Comparison of ENCODE assay signal across 12 cellular contexts in the genomic region with DNA sequence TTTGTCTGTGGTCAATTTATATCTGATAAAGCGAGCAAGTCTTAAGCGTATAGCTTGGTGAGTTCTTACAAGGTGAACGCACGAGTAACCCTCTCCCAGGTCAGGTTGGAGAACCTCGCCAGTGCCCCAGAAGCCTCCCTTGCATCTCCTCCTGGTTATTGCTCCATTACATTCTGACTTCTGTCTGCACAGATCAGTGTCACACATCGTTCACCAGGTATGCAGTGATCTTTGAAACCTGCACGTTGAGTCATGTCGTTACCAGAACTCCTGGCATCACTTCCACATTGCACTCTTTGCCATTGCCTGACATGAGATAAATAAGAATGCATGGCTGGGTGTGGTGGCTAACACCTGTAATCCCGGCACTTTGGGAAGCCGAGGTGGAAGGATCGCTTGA. TPM values are rescaled to one million over a fixed set of nuclear protein-coding genes. Genes with fewer than 3 reads are reported as not detected.
DNase-seq lines count a peak whose midpoint lies in the region; ATAC-seq and TF ChIP-seq lines count a peak whose summit lies in the region.
"Had no signal": no experiment of that assay in that cellular context is flagged by ENCODE, and none has a peak within 500 bp of the region (broad histone marks: within the 10 kb centered on the region; RNA-seq: fewer than 3 reads in every experiment).

No MANE protein-coding gene starts in this region.

- H3K9me3 Mint-ChIP-seq in naive B cell, result peaks cover 0 to 1% (median 0%) of the 10 kb centered on the region in 7 donors
- H3K9me3 Mint-ChIP-seq in immature natural killer cell, result no peaks in the 10 kb centered on the region

- ATAC-seq in GM18498 (IDR thresholded peaks at IDR 0.05; ENCODE audit: unreplicated experiment) (peak; percentile 54), GM21619 (IDR thresholded peaks at IDR 0.05; ENCODE audit: unreplicated experiment) (peak; percentile 51), PC-3 (no peak), naive B cell (ENCODE audit: low read depth in 2 of 2) (no peak), heart left ventricle (no peak)

- H3K9me3 ChIP-seq in PC-3 (ENCODE audit: low read length), result no peaks in the 10 kb centered on the region
- no peaks in the 10 kb centered on the region for H3K9me3 ChIP-seq in heart left ventricle

- H3K9me2 ChIP-seq in PC-3 (replicated peaks; ENCODE audit: low read length), result no peaks in the 10 kb centered on the region

- no peak overlapping the region for H3K27ac ChIP-seq in PC-3 (ENCODE audit: low read length)
- peak overlapping the region in 3 of 12 donors; percentile 69 to 78 (median 75) for H3K27ac ChIP-seq in heart left ventricle

- CTCF ChIA-PET in PC-3 (lab: Charles Lee), result no interaction called here

- POLR2A ChIA-PET in PC-3 (lab: Charles Lee; ENCODE audit: unreplicated experiment), result no interaction called here

- H3K79me2 ChIP-seq in PC-3 (ENCODE audit: low read length), result peaks cover 21% of the 10 kb centered on the region; the same call in 1 of the 2 replicates

- H4K20me1 ChIP-seq in PC-3 (ENCODE audit: low read length), result no peaks in the 10 kb centered on the region

- TF ChIP-seq POLR2A in heart left ventricle (IDR thresholded peaks at IDR 0.05), result no peak

- WGBS in heart left ventricle, 4 donors, result 92 to 97% (median 95%) methylated on average over 11 of the region's 11 CpGs

- H3K27me3 Mint-ChIP-seq in naive B cell, result no peaks in the 10 kb centered on the region
- H3K27me3 Mint-ChIP-seq in immature natural killer cell (ENCODE audit: low read depth in 3 of 3), result peaks cover 10 to 17% (median 16%) of the 10 kb centered on the region in 3 donors

- DNase-seq in PC-3 (peak; percentile 29), naive B cell (no peak), immature natural killer cell (no peak), heart left ventricle (no peak), NCI-H526 (lab: John Stamatoyannopoulos, UW) (no peak), NAMALWA (ENCODE audit: low spot score) (no peak)
- DNase-seq: activated CD8-positive, alpha-beta memory T cell treated with anti-CD3 and anti-CD28 coated beads for 24 hours; DMS 273 treated with DMSO at 0.1 percent for 48 hours; IMR-90; stimulated activated CD4-positive, alpha-beta T cell treated with anti-CD3 and anti-CD28 coated beads, Interleukin-2, amount 100 ng/mL, for 24 hours had no signal

- H3K27me3 ChIP-seq in PC-3 (ENCODE audit: low read length) (no peaks in the 10 kb centered on the region), heart left ventricle (no peaks in the 10 kb centered on the region)

- no peaks in the 10 kb centered on the region for H3F3A ChIP-seq in PC-3 (ENCODE audit: low read length, unreplicated experiment)

- TF ChIP-seq CTCF in PC-3 (conservative IDR thresholded peaks at IDR 0.05; ENCODE audit: low read depth, low read length), result no peak
- no peak for TF ChIP-seq CTCF in heart left ventricle (IDR thresholded peaks at IDR 0.05)

- no peak overlapping the region for H3K4me2 ChIP-seq in PC-3 (ENCODE audit: low read length)

- H3K4me1 ChIP-seq in PC-3 (ENCODE audit: insufficient read depth, low read length) (peaks cover 10% of the 10 kb centered on the region; the same call in 1 of the 2 replicates), heart left ventricle (peaks cover 0 to 25% (median 11%) of the 10 kb centered on the region in 12 donors)

- H3K4me3 ChIP-seq in PC-3 (ENCODE audit: low read length) (no peak overlapping the region), heart left ventricle (no peak overlapping the region)

- H3K36me3 ChIP-seq in PC-3 (ENCODE audit: low read depth, low read length) (no peaks in the 10 kb centered on the region), heart left ventricle (no peaks in the 10 kb centered on the region)

- intact Hi-C loops in PC-3 (cut with micrococcal nuclease) (no loop called here), heart left ventricle (cut with DNase I) (no loop called here)

- H3K27ac Mint-ChIP-seq in naive B cell (peak overlapping the region in 2 of 6 donors; percentile 40 to 83), immature natural killer cell (no peak overlapping the region)

- H3K4me1 Mint-ChIP-seq in naive B cell (peaks cover 18 to 27% (median 20%) of the 10 kb centered on the region in 3 donors), immature natural killer cell (peaks cover 0 to 2% of the 10 kb centered on the region in 2 donors)

- H3K4me3 Mint-ChIP-seq in naive B cell (peak overlapping the region in 5 of 8 donors; percentile 17 to 75 (median 26)), immature natural killer cell (no peak overlapping the region)

- no peak overlapping the region for H3K9ac ChIP-seq in PC-3 (ENCODE audit: low read length)

- no peaks in the 10 kb centered on the region for H3K36me3 Mint-ChIP-seq in naive B cell
- no peaks in the 10 kb centered on the region for H3K36me3 Mint-ChIP-seq in immature natural killer cell

- H2AFZ ChIP-seq in PC-3 (ENCODE audit: low read length), result no peak overlapping the region

- no TSS peak for BruUV-seq in PC-3 (replicated peaks; lab: Mats Ljungman, UMichigan)

RNA-seq across cellular contexts. Expression of gene AKAP12, which starts 44.2 kb away (rescaled TPM):
- total RNA-seq in PC-3 (2014; rRNA removed) (109 and 146 TPM in 2 replicates), heart left ventricle (10 to 100 TPM in 7 of 9 donors, 1 to 10 TPM in 2; 7.6 to 33.5 (median 13.8) TPM)
- polyA plus RNA-seq in naive B cell (ENCODE audit: low read depth in 6 of 6) (under 1 TPM in 3 of 6 donors, not detected in 3; 0.04 to 0.19 (median 0.08) TPM), immature natural killer cell (under 1 TPM in 2 of 3 donors, not detected in 1; 0.19 to 0.21 TPM), heart left ventricle (10 to 100 TPM in 1 of 2 donors, 1 to 10 TPM in 1; 3.7 to 17.6 TPM)

Comparison
In these comparisons a context has a peak if more than half of its experiments do, and no peak if none do; other contexts are left out.
1. ATAC-seq: peak in GM18498 (single experiment) and GM21619 (single experiment); none in PC-3 (single experiment), naive B cell (0 of 2) and heart left ventricle (0 of 4).
2. H3K4me3 Mint-ChIP-seq: peak in naive B cell (5 of 8); none in immature natural killer cell (0 of 5).